In the genomic region with DNA sequence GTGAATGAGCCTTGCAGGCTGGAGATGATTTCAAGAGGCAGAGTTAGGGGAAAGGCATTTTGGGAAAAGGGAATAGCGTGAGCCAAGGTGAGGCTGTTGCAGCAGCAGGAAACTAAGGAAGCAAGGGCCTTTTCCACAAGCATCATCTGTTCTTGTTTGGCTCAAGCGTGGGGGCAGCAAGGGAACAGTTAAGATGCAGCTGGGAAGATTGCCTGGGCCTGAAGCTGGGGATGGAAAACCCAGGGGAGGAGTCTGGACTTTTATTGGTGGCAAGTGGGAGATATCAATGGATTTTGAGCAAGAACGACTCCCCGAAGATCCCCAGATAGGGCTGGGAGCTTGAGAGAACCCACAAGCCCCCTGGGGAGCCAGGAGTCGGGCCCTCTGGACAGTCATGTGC, we compare ENCODE assay signal across 1 cellular context.
TF ChIP-seq lines count a peak whose summit lies in the region.

No MANE protein-coding gene starts in this region.

TF ChIP-seq in H1, 55 proteins besides CTCF, POLR2A, EP300 and RAD21:
- TF ChIP-seq ZNF274 (IDR thresholded peaks at IDR 0.05; ENCODE audit: borderline replicate concordance, extremely low read depth, low read length) (no peak), TBP (IDR thresholded peaks at IDR 0.05; ENCODE audit: low read depth, low read length) (no peak), TAF1 (IDR thresholded peaks at IDR 0.05; ENCODE audit: low read depth, low read length) (no peak), SAP30 (IDR thresholded peaks at IDR 0.05; ENCODE audit: insufficient read depth, insufficient replicate concordance, low read length) (no peak), FOSL1 (IDR thresholded peaks at IDR 0.05; ENCODE audit: insufficient read depth, low read depth, low read length) (no peak), EGR1 (IDR thresholded peaks at IDR 0.05; ENCODE audit: borderline replicate concordance, low read depth, low read length) (no peak), EZH2 (IDR thresholded peaks at IDR 0.05; ENCODE audit: low read depth, low read length, severe bottlenecking) (no peak), KDM1A (IDR thresholded peaks at IDR 0.05; ENCODE audit: borderline replicate concordance, low read length) (no peak), POLR2AphosphoS5 (IDR thresholded peaks at IDR 0.05; ENCODE audit: low read depth, low read length) (no peak), HDAC2 (IDR thresholded peaks at IDR 0.05; ENCODE audit: borderline replicate concordance in 1 of 2, low read depth in 2 of 2, low read length in 2 of 2) (no peak), RNF2 (IDR thresholded peaks at IDR 0.05; ENCODE audit: borderline replicate concordance, low read depth, low read length, missing control alignments, poor library complexity, severe bottlenecking) (no peak), E2F6 (IDR thresholded peaks at IDR 0.05) (no peak), TAF7 (optimal IDR thresholded peaks at IDR 0.05; ENCODE audit: borderline replicate concordance, low read depth, low read length) (no peak), RBBP5 (IDR thresholded peaks at IDR 0.05; ENCODE audit: borderline replicate concordance, low read depth, low read length) (no peak), SP4 (IDR thresholded peaks at IDR 0.05; ENCODE audit: low read length) (no peak)
TF ChIP-seq in H1: peak in this region for 0.
